ENCODE assay signal across 19 cellular contexts in genomic region chr12:49400304-49400703, GRCh38. TPM values are rescaled to one million over a fixed set of nuclear protein-coding genes. Genes with fewer than 3 reads are reported as not detected.
"Had no signal": no experiment of that assay in that cellular context is flagged by ENCODE, and none has a peak within 500 bp of the region (broad histone marks: within the 10 kb centered on the region; RNA-seq: fewer than 3 reads in every experiment).

No MANE protein-coding gene starts in this region.

- H3K9me3 Mint-ChIP-seq: activated CD4-positive, alpha-beta memory T cell treated with anti-CD3 and anti-CD28 coated beads for 36 hours; activated naive CD8-positive, alpha-beta T cell treated with anti-CD3 and anti-CD28 coated beads, Interleukin-2, amount 50 U/mL, for 24 hours; activated T-helper 17 cell treated with anti-CD3 and anti-CD28 coated beads, Interleukin-2, amount 50 U/mL, for 72 hours; nephron had no signal

- DNase-seq: activated CD4-positive, alpha-beta memory T cell treated with anti-CD3 and anti-CD28 coated beads for 36 hours; activated CD4-positive, alpha-beta T cell treated with anti-CD3 and anti-CD28 coated beads for 36 hours; activated naive CD4-positive, alpha-beta T cell treated with Interleukin-2 at 50 U/mL for 16 hours; activated naive CD8-positive, alpha-beta T cell treated with anti-CD3 and anti-CD28 coated beads, Interleukin-2, amount 50 U/mL, for 24 hours; aorta; foreskin melanocyte; kidney; midbrain; nucleus accumbens; spleen; stimulated activated naive CD4-positive, alpha-beta T cell; T-helper 1 cell; T-helper 9 cell had no signal

- H3K9me3 ChIP-seq: breast epithelium, spleen had no signal

- H3K27ac Mint-ChIP-seq: activated CD4-positive, alpha-beta memory T cell treated with anti-CD3 and anti-CD28 coated beads for 36 hours; activated CD4-positive, alpha-beta T cell treated with anti-CD3 and anti-CD28 coated beads for 36 hours; activated naive CD8-positive, alpha-beta T cell treated with anti-CD3 and anti-CD28 coated beads, Interleukin-2, amount 50 U/mL, for 24 hours; activated T-helper 17 cell treated with anti-CD3 and anti-CD28 coated beads, Interleukin-2, amount 50 U/mL, for 72 hours; nephron had no signal

- H3K36me3 ChIP-seq: breast epithelium, spleen had no signal

- H3K27me3 ChIP-seq: breast epithelium, spleen had no signal

- ATAC-seq: activated CD4-positive, alpha-beta T cell treated with anti-CD3 and anti-CD28 coated beads for 36 hours; activated naive CD8-positive, alpha-beta T cell treated with anti-CD3 and anti-CD28 coated beads, Interleukin-2, amount 50 U/mL, for 24 hours; activated T-helper 17 cell treated with anti-CD3 and anti-CD28 coated beads, Interleukin-2, amount 50 U/mL, for 72 hours; left lobe of liver had no signal

- H3K4me1 ChIP-seq: breast epithelium had no signal

- H3K4me3 ChIP-seq: breast epithelium, coronary artery, lung, spleen had no signal

- H3K36me3 Mint-ChIP-seq: activated CD4-positive, alpha-beta memory T cell treated with anti-CD3 and anti-CD28 coated beads for 36 hours had no signal

- H3K4me3 Mint-ChIP-seq: activated CD4-positive, alpha-beta memory T cell treated with anti-CD3 and anti-CD28 coated beads for 36 hours; activated CD4-positive, alpha-beta T cell treated with anti-CD3 and anti-CD28 coated beads for 36 hours; activated naive CD8-positive, alpha-beta T cell treated with anti-CD3 and anti-CD28 coated beads, Interleukin-2, amount 50 U/mL, for 24 hours; activated T-helper 17 cell treated with anti-CD3 and anti-CD28 coated beads, Interleukin-2, amount 50 U/mL, for 72 hours; nephron had no signal

- H3K27me3 Mint-ChIP-seq: activated CD4-positive, alpha-beta memory T cell treated with anti-CD3 and anti-CD28 coated beads for 36 hours; activated CD4-positive, alpha-beta T cell treated with anti-CD3 and anti-CD28 coated beads for 36 hours; activated naive CD8-positive, alpha-beta T cell treated with anti-CD3 and anti-CD28 coated beads, Interleukin-2, amount 50 U/mL, for 24 hours; activated T-helper 17 cell treated with anti-CD3 and anti-CD28 coated beads, Interleukin-2, amount 50 U/mL, for 72 hours had no signal

RNA-seq across cellular contexts. Expression of gene DNAJC22, which starts 53.6 kb away (rescaled TPM):
- total RNA-seq: activated T-helper 17 cell treated with anti-CD3 and anti-CD28 coated beads, Interleukin-2, amount 50 U/mL, for 72 hours had no signal
